ENCODE assay signal across 1 cellular context in genomic region chr16:9946022-9946720, GRCh38.
TF ChIP-seq lines count a peak whose summit lies in the region.

No MANE protein-coding gene starts in this region.

TF ChIP-seq in SK-N-SH treated with all-trans-retinoic acid at 6 μM for 48 hours, 23 proteins besides CTCF, POLR2A, EP300 and RAD21 (continued from another document):
- TF ChIP-seq TSHZ2 (CRISPR knock-in tag; IDR thresholded peaks at IDR 0.05) (no peak), GLIS3 (CRISPR knock-in tag; IDR thresholded peaks at IDR 0.05) (no peak), TOX (CRISPR knock-in tag; IDR thresholded peaks at IDR 0.05; ENCODE audit: borderline replicate concordance) (no peak), ESRRG (CRISPR knock-in tag; IDR thresholded peaks at IDR 0.05) (no peak), CSRNP3 (CRISPR knock-in tag; IDR thresholded peaks at IDR 0.05) (no peak), ZFP30 (CRISPR knock-in tag; IDR thresholded peaks at IDR 0.05) (no peak), RARB (CRISPR knock-in tag; IDR thresholded peaks at IDR 0.05) (no peak), CREB5 (CRISPR knock-in tag; IDR thresholded peaks at IDR 0.05; ENCODE audit: low read depth) (no peak), ZFP3 (CRISPR knock-in tag; IDR thresholded peaks at IDR 0.05) (no peak), BACH2 (CRISPR knock-in tag; IDR thresholded peaks at IDR 0.05; ENCODE audit: borderline replicate concordance) (no peak), CSDC2 (CRISPR knock-in tag; IDR thresholded peaks at IDR 0.05) (no peak)
